13 cellular contexts compared by ENCODE assay signal in genomic region chr1:12309783-12310742, GRCh38.
DNase-seq lines count a peak whose midpoint lies in the region; ATAC-seq and TF ChIP-seq lines count a peak whose summit lies in the region.
"Had no signal": no experiment of that assay in that cellular context is flagged by ENCODE, and none has a peak within 500 bp of the region (broad histone marks: within the 10 kb centered on the region; RNA-seq: fewer than 3 reads in every experiment).

No MANE protein-coding gene starts in this region.

- peak; percentile 35 for DNase-seq in AG10803 (ENCODE audit: low read depth)
- peak; percentile 72 for DNase-seq in astrocyte of the spinal cord (ENCODE audit: low read depth, low spot score)
- DNase-seq in Right ventricle myocardium superior: no peak
- no peak for DNase-seq in psoas muscle
- DNase-seq in NCI-H446 (lab: John Stamatoyannopoulos, UW): no peak
- DNase-seq in mammary epithelial cell: no peak
- DNase-seq in cerebellum (ENCODE audit: low spot score): no peak
- DNase-seq in naive thymus-derived CD4-positive, alpha-beta T cell: no peak
- DNase-seq: activated T-cell treated with anti-CD3 and anti-CD28 coated beads, Interleukin-2, amount 50 U/mL, for 1 hour; body of pancreas; DMS 273 treated with DMSO at 0.1 percent for 48 hours; naive thymus-derived CD8-positive, alpha-beta T cell had no signal

- peaks cover 17% of the 10 kb centered on the region for H3K4me1 ChIP-seq in psoas muscle
- H3K4me1 ChIP-seq in mammary epithelial cell (ENCODE audit: insufficient read depth, low read length): no peaks in the 10 kb centered on the region
- H3K4me1 ChIP-seq in naive thymus-derived CD4-positive, alpha-beta T cell (ENCODE audit: control insufficient read depth in 2 of 2, insufficient read depth in 2 of 2, low read length in 2 of 2): no peaks in the 10 kb centered on the region
- H3K4me1 ChIP-seq: body of pancreas had no signal

- no peak overlapping the region for H3K9ac ChIP-seq in mammary epithelial cell (ENCODE audit: insufficient read depth, low read length)

- no peak overlapping the region for H3K4me2 ChIP-seq in mammary epithelial cell (ENCODE audit: insufficient read depth, low read depth, low read length)
- H3K4me2 ChIP-seq: smooth muscle cell had no signal

- 19 to 33% (median 21%) methylated on average over 6 of the region's 6 CpGs for WGBS in psoas muscle, 3 donors
- 93% methylated on average over 5 of the region's 6 CpGs for WGBS in mammary epithelial cell (ENCODE audit: low coverage, missing lambda C conversion rate)

- no TSS peak for BruUV-seq in mammary epithelial cell (replicated peaks; lab: Mats Ljungman, UMichigan)

- peak overlapping the region; percentile 57 for H3K27ac ChIP-seq in psoas muscle
- no peak overlapping the region for H3K27ac ChIP-seq in mammary epithelial cell (ENCODE audit: insufficient read depth, low read depth, low read length)
- no peak overlapping the region for H3K27ac ChIP-seq in naive thymus-derived CD4-positive, alpha-beta T cell (ENCODE audit: low read depth, low read length)
- H3K27ac ChIP-seq: body of pancreas had no signal

- H3K4me3 ChIP-seq in AG10803 (ENCODE audit: low read length) (no peak overlapping the region), astrocyte of the spinal cord (ENCODE audit: low read depth, low read length) (no peak overlapping the region), psoas muscle (peak overlapping the region; percentile 6), mammary epithelial cell (replicated peaks in 1 of 3; ENCODE audit: insufficient read depth in 1 of 3, low read depth in 2 of 3, low read length in 3 of 3) (no peak overlapping the region)
- no peak overlapping the region for H3K4me3 ChIP-seq in naive thymus-derived CD4-positive, alpha-beta T cell (ENCODE audit: low read length)
- H3K4me3 ChIP-seq: body of pancreas, smooth muscle cell had no signal

- no peaks in the 10 kb centered on the region for H4K20me1 ChIP-seq in mammary epithelial cell (ENCODE audit: insufficient read depth, low read length)

- no peak for TF ChIP-seq CTCF in AG10803 (conservative IDR thresholded peaks at IDR 0.05; ENCODE audit: low read length)
- no peak for TF ChIP-seq CTCF in astrocyte of the spinal cord (IDR thresholded peaks at IDR 0.05; ENCODE audit: low read depth, low read length)
- TF ChIP-seq CTCF in psoas muscle (IDR thresholded peaks at IDR 0.05): no peak
- no peak for TF ChIP-seq CTCF in mammary epithelial cell (conservative IDR thresholded peaks at IDR 0.05 in 1 of 2, IDR thresholded peaks at IDR 0.05 in 1 of 2; ENCODE audit: extremely low read depth in 1 of 2, insufficient read depth in 1 of 2, low read depth in 1 of 2, low read length in 2 of 2)

- H3K27ac Mint-ChIP-seq in naive thymus-derived CD4-positive, alpha-beta T cell: peak overlapping the region in 2 of 9 donors; percentile 7 to 42

- in situ Hi-C loops in astrocyte of the spinal cord (cut with HindIII; ENCODE audit: low sequenced_read_pairs): no loop called here
- in situ Hi-C loops in mammary epithelial cell (cut with MboI; ENCODE audit: low sequenced_read_pairs in 2 of 2): no loop called here

- peaks cover 8 to 84% of the 10 kb centered on the region in 2 donors for H3K36me3 ChIP-seq in psoas muscle (ENCODE audit: insufficient read depth in 1 of 2, low read depth in 1 of 2)
- H3K36me3 ChIP-seq in mammary epithelial cell (ENCODE audit: insufficient read depth, low read length): peaks cover 36% of the 10 kb centered on the region
- H3K36me3 ChIP-seq in naive thymus-derived CD4-positive, alpha-beta T cell (ENCODE audit: control insufficient read depth in 2 of 3, insufficient read depth in 3 of 3, low read length in 3 of 3): peaks cover 8 to 84% (median 23%) of the 10 kb centered on the region in 3 experiments

- no peaks in the 10 kb centered on the region for H3K9me3 Mint-ChIP-seq in naive thymus-derived CD4-positive, alpha-beta T cell
- H3K9me3 Mint-ChIP-seq: naive thymus-derived CD8-positive, alpha-beta T cell had no signal

- CTCF ChIA-PET in mammary epithelial cell (lab: Charles Lee; ENCODE audit: low non-redundant PET): no interaction called here
- CTCF ChIA-PET in naive thymus-derived CD4-positive, alpha-beta T cell (lab: Charles Lee): interaction anchor here (0.6 to 8.8 kb wide), 2 partner anchors 9 to 350 kb away, joined by 4 to 65 read pairs; no protein-coding TSS in a partner anchor

- intact Hi-C loops in Right ventricle myocardium superior (cut with DNase I) (loop anchor here (5.0 to 10.0 kb wide), 2 partner anchors 315 to 352 kb away; no protein-coding TSS in a partner anchor), psoas muscle (cut with DNase I) (loop anchor here in 1 of 2 donors (5.0 kb wide), 2 partner anchors 312 to 347 kb away; no protein-coding TSS in a partner anchor), mammary epithelial cell (cut with micrococcal nuclease) (no loop called here)
- intact Hi-C loops in naive thymus-derived CD4-positive, alpha-beta T cell (cut with micrococcal nuclease): no loop called here

- POLR2A ChIA-PET in naive thymus-derived CD4-positive, alpha-beta T cell (lab: Charles Lee): no interaction called here

- H3K9me3 ChIP-seq in psoas muscle (no peaks in the 10 kb centered on the region), mammary epithelial cell (replicated peaks; ENCODE audit: insufficient read depth, low read length) (no peaks in the 10 kb centered on the region)
- no peaks in the 10 kb centered on the region for H3K9me3 ChIP-seq in naive thymus-derived CD4-positive, alpha-beta T cell (ENCODE audit: control insufficient read depth in 2 of 3, low read length in 3 of 3)

- H3K79me2 ChIP-seq in mammary epithelial cell (ENCODE audit: insufficient read depth, low read length): no peaks in the 10 kb centered on the region

- no peaks in the 10 kb centered on the region for H3K27me3 ChIP-seq in psoas muscle (ENCODE audit: insufficient read depth in 3 of 3, low read length in 2 of 3)
- H3K27me3 ChIP-seq in mammary epithelial cell (ENCODE audit: insufficient read depth, low read length): no peaks in the 10 kb centered on the region
- no peaks in the 10 kb centered on the region for H3K27me3 ChIP-seq in naive thymus-derived CD4-positive, alpha-beta T cell (ENCODE audit: control insufficient read depth in 2 of 2, insufficient read depth in 2 of 2, low read length in 2 of 2)
- H3K27me3 ChIP-seq: body of pancreas had no signal

- peaks cover 14 to 65% (median 41%) of the 10 kb centered on the region in 5 donors for H3K36me3 Mint-ChIP-seq in naive thymus-derived CD4-positive, alpha-beta T cell

- dilution Hi-C loops in mammary epithelial cell (cut with HindIII; ENCODE audit: low sequenced_read_pairs): no loop called here

- H3K27me3 Mint-ChIP-seq in naive thymus-derived CD4-positive, alpha-beta T cell: no peaks in the 10 kb centered on the region
- H3K27me3 Mint-ChIP-seq: naive thymus-derived CD8-positive, alpha-beta T cell had no signal

- peaks cover 0 to 5% (median 0%) of the 10 kb centered on the region in 7 donors for H3K4me1 Mint-ChIP-seq in naive thymus-derived CD4-positive, alpha-beta T cell

- no peak overlapping the region for H3K4me3 Mint-ChIP-seq in naive thymus-derived CD4-positive, alpha-beta T cell
- H3K4me3 Mint-ChIP-seq: naive thymus-derived CD8-positive, alpha-beta T cell had no signal

- ATAC-seq in Right ventricle myocardium superior (ENCODE audit: poor library complexity) (peak; percentile 72), psoas muscle (peak; percentile 38 to 82 (median 70))
- ATAC-seq in naive thymus-derived CD4-positive, alpha-beta T cell: no peak
- ATAC-seq: body of pancreas; naive thymus-derived CD8-positive, alpha-beta T cell had no signal

- H2AFZ ChIP-seq in mammary epithelial cell (ENCODE audit: low read depth, low read length): no peak overlapping the region

Comparison
In these comparisons a context has a peak if more than half of its experiments do, and no peak if none do; other contexts are left out.
1. DNase-seq: peak in AG10803 (single experiment) and astrocyte of the spinal cord (single experiment); none in Right ventricle myocardium superior (single experiment), psoas muscle (0 of 2), NCI-H446 (0 of 2), mammary epithelial cell (single experiment), cerebellum (single experiment) and naive thymus-derived CD4-positive, alpha-beta T cell (0 of 9).